Comparison of ENCODE assay signal across 8 cellular contexts in genomic region chr1:153540394-153541361, GRCh38. TPM values are rescaled to one million over a fixed set of nuclear protein-coding genes. Genes with fewer than 3 reads are reported as not detected.
A peak's percentile ranks its signal among the peaks of the same experiment; 100 is the strongest.
DNase-seq lines count a peak whose midpoint lies in the region; ATAC-seq and TF ChIP-seq lines count a peak whose summit lies in the region.

Gene S100A5 (minus strand): TSS chr1:153540934. CDS start chr1:153540191, 743 bp downstream.

- H3K27ac ChIP-seq in ascending aorta (peak within 1 kb of the TSS; percentile 90 to 92), body of pancreas (no peak within 1 kb of the TSS)

- TF ChIP-seq POLR2A in body of pancreas (IDR thresholded peaks at IDR 0.05) = no peak

- H3K4me1 ChIP-seq in ascending aorta (peaks cover 11 to 39% of the 10 kb centered on the region in 2 donors), body of pancreas (peaks cover 39% of the 10 kb centered on the region)

- H3K4me3 ChIP-seq in ascending aorta (no peak within 1 kb of the TSS), body of pancreas (no peak within 1 kb of the TSS)

- whole genome bisulfite sequencing in body of pancreas, 2 donors = 72% methylated on average over 10 to 11 of the region's 11 CpGs

- H3K9me3 ChIP-seq in ascending aorta (no peaks in the 10 kb centered on the region), body of pancreas (no peaks in the 10 kb centered on the region)

- intact Hi-C loops in ascending aorta (cut with DNase I) = no loop called here
- intact Hi-C loops in Right ventricle myocardium inferior (cut with DNase I) = no loop called here
- intact Hi-C loops in body of pancreas (cut with DNase I) = no loop called here

- peak; percentile 43 for DNase-seq in H4 (ENCODE audit: low spot score)
- DNase-seq in SKM-1 treated with dmso at 0.1 percent for 144 hours (lab: John Stamatoyannopoulos, UW; ENCODE audit: unreplicated experiment) = peak; percentile 87
- DNase-seq in ascending aorta (ENCODE audit: low spot score in 2 of 2) = no peak
- DNase-seq in occipital lobe (lab: John Stamatoyannopoulos, UW) = peak; percentile 15
- DNase-seq in HUDEP-2 (lab: John Stamatoyannopoulos, UW; ENCODE audit: unreplicated experiment in 76 of 76) = no peak
- DNase-seq in Right ventricle myocardium inferior (ENCODE audit: missing footprints) = no peak
- DNase-seq in body of pancreas = no peak

- no peaks in the 10 kb centered on the region for H3K27me3 ChIP-seq in ascending aorta
- no peaks in the 10 kb centered on the region for H3K27me3 ChIP-seq in body of pancreas

- TF ChIP-seq CTCF in ascending aorta (IDR thresholded peaks at IDR 0.05) (no peak), body of pancreas (IDR thresholded peaks at IDR 0.05) (no peak)

- no peak for ATAC-seq in GM18858 (IDR thresholded peaks at IDR 0.05; ENCODE audit: unreplicated experiment)
- ATAC-seq in Right ventricle myocardium inferior = no peak
- ATAC-seq in body of pancreas = no peak

- peaks cover 0 to 3% of the 10 kb centered on the region in 2 donors for H3K36me3 ChIP-seq in ascending aorta
- no peaks in the 10 kb centered on the region for H3K36me3 ChIP-seq in body of pancreas (replicated peaks in 1 of 2; ENCODE audit: insufficient read depth in 1 of 2, low read depth in 2 of 2)

RNA-seq across cellular contexts. Expression of gene S100A5, which starts in this region (rescaled TPM):
- not detected in 2 replicates for total RNA-seq in H4 (2014; rRNA removed; shearing (Covaris generic))
- total RNA-seq in ascending aorta (not detected), occipital lobe (not detected), Right ventricle myocardium inferior (not detected), body of pancreas (not detected)

Comparison
In these comparisons a context has a peak if more than half of its experiments do, and no peak if none do; other contexts are left out.
1. Peak in DNase-seq in H4; RNA of the gene not detected or under 1 TPM.
2. Peak in DNase-seq in occipital lobe; RNA of the gene not detected or under 1 TPM.
3. H3K27ac ChIP-seq: peak in ascending aorta (2 of 2); none in body of pancreas (0 of 4).